In genomic region chr13:42969558-42970172, GRCh38 we compare ENCODE assay signal across 8 cellular contexts.
DNase-seq lines count a peak whose midpoint lies in the region; ATAC-seq and TF ChIP-seq lines count a peak whose summit lies in the region.

No MANE protein-coding gene starts in this region.

- H3K27me3 Mint-ChIP-seq in central memory CD8-positive, alpha-beta T cell, result no peaks in the 10 kb centered on the region

- ATAC-seq in central memory CD8-positive, alpha-beta T cell (replicated peaks; ENCODE audit: extremely low read depth, poor library complexity, severe bottlenecking), result peak; percentile 81
- ATAC-seq in HG03565 (IDR thresholded peaks at IDR 0.05; ENCODE audit: unreplicated experiment), result no peak

- no peak overlapping the region for H3K4me3 Mint-ChIP-seq in central memory CD8-positive, alpha-beta T cell

- H3K4me1 Mint-ChIP-seq in central memory CD8-positive, alpha-beta T cell, result peaks cover 19% of the 10 kb centered on the region

- TF ChIP-seq CTCF in AG09319 (IDR thresholded peaks at IDR 0.05; ENCODE audit: low read depth, low read length), result peak; percentile 67

- peaks cover 8% of the 10 kb centered on the region for H3K36me3 Mint-ChIP-seq in central memory CD8-positive, alpha-beta T cell (ENCODE audit: insufficient read depth)

- DNase-seq in AG09319 (ENCODE audit: extremely low read depth, low read depth), result peak; percentile 44
- peak; percentile 52 for DNase-seq in GM19238 (ENCODE audit: insufficient read length, low spot score)
- DNase-seq in NCI-H1694 treated with DMSO at 0.1 percent for 48 hours (lab: John Stamatoyannopoulos, UW), result peak; percentile 46
- DNase-seq in activated CD4-positive, CD25-positive, alpha-beta regulatory T cell treated with anti-CD3 and anti-CD28 coated beads, Interleukin-2, amount 50 U/mL, for 72 hours, result peak; percentile 86
- peak; percentile 64 to 80 for DNase-seq in central memory CD8-positive, alpha-beta T cell (ENCODE audit: low spot score in 2 of 2)
- DNase-seq in kidney glomerular epithelial cell (lab: John Stamatoyannopoulos, UW), result peak; percentile 83
- DNase-seq in stimulated activated CD4-positive, alpha-beta T cell treated with anti-CD3 and anti-CD28 coated beads, Interleukin-2, amount 100 ng/mL, for 4 hours (ENCODE audit: low read depth), result peak; percentile 61

- no peaks in the 10 kb centered on the region for H3K9me3 Mint-ChIP-seq in central memory CD8-positive, alpha-beta T cell

- peak overlapping the region; percentile 13 for H3K27ac Mint-ChIP-seq in central memory CD8-positive, alpha-beta T cell (ENCODE audit: low read depth)
